23 cellular contexts compared by ENCODE assay signal in the genomic region with DNA sequence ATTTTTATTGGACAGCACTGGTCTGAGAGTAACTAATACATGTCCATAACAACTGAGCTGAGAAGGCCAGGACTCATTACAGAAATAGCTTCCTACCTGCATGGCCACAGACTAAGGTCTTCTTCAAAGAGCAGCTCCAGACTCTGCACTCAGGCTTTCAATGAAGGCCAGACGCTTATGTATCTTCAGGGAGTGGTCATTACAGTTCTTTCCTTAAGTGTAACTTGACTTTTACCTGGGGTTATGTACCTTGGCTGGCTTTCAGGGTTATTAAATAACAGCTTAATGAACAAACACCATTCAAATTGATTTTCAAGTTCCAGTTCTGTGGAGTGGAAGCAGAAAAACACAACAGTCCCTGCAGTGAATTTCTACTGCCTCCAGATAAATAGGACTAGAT. TPM values are rescaled to one million over a fixed set of nuclear protein-coding genes. Genes with fewer than 3 reads are reported as not detected.
DNase-seq lines count a peak whose midpoint lies in the region; ATAC-seq and TF ChIP-seq lines count a peak whose summit lies in the region.
"Had no signal": no experiment of that assay in that cellular context is flagged by ENCODE, and none has a peak within 500 bp of the region (broad histone marks: within the 10 kb centered on the region; RNA-seq: fewer than 3 reads in every experiment).

No MANE protein-coding gene starts in this region.

- no peaks in the 10 kb centered on the region for H3F3A ChIP-seq in SK-N-SH (replicated peaks; ENCODE audit: insufficient read depth)

- H2AFZ ChIP-seq in SK-N-SH (ENCODE audit: low read depth), result no peak overlapping the region

- H3K4me3 ChIP-seq in epithelial cell of esophagus (ENCODE audit: low read length), result no peak overlapping the region
- H3K4me3 ChIP-seq in mucosa of descending colon, result no peak overlapping the region
- no peak overlapping the region for H3K4me3 ChIP-seq in stomach
- no peak overlapping the region for H3K4me3 ChIP-seq in SK-N-SH (ENCODE audit: low read depth in 2 of 2, low read length in 1 of 2)
- no peak overlapping the region for H3K4me3 ChIP-seq in SJCRH30
- H3K4me3 ChIP-seq: SJSA1 had no signal

- ATAC-seq in mucosa of descending colon, result peak; percentile 66
- no peak for ATAC-seq in HG02642 (IDR thresholded peaks at IDR 0.05; ENCODE audit: poor library complexity, unreplicated experiment)

- DNase-seq in NCI-H1417 (lab: John Stamatoyannopoulos, UW) (peak in 2 of 3 experiments; percentile 2 to 58), NCI-H1417 treated with DMSO at 0.1 percent for 48 hours (lab: John Stamatoyannopoulos, UW) (no peak), epithelial cell of esophagus (ENCODE audit: low read depth) (peak; percentile 27), mucosa of descending colon (peak in 1 of 3 donors; percentile 14), stomach (no peak), SK-N-SH (no peak), SJCRH30 (no peak)
- DNase-seq: BE2C; CD4-positive, CD25-positive, alpha-beta regulatory T cell; COR-L47; DMS 273 treated with DMSO at 0.1 percent for 48 hours; DND-41; H9; NCI-H1436 treated with DMSO at 0.1 percent for 48 hours; NCI-H2029; NCI-H446; NCI-H526 treated with DMSO at 0.1 percent for 48 hours; OCI-M1; SW 1271 had no signal

- POLR2A ChIA-PET in SK-N-SH (lab: Yijun Ruan, JAX), result no interaction called here

- no peaks in the 10 kb centered on the region for H3K79me2 ChIP-seq in SK-N-SH (ENCODE audit: insufficient read depth)

- CTCF ChIA-PET in SK-N-SH (lab: Yijun Ruan, JAX), result no interaction called here

- H3K27me3 ChIP-seq in stomach (no peaks in the 10 kb centered on the region), SK-N-SH (ENCODE audit: insufficient read depth) (no peaks in the 10 kb centered on the region), SJCRH30 (no peaks in the 10 kb centered on the region)
- H3K27me3 ChIP-seq: BE2C, SJSA1 had no signal

- no peak for TF ChIP-seq POLR2A in stomach (IDR thresholded peaks at IDR 0.05)

- no peak for TF ChIP-seq RAD21 in SK-N-SH (IDR thresholded peaks at IDR 0.05; ENCODE audit: low read length)

- H3K9me3 ChIP-seq in mucosa of descending colon (no peaks in the 10 kb centered on the region), stomach (no peaks in the 10 kb centered on the region), SK-N-SH (no peaks in the 10 kb centered on the region), SJCRH30 (replicated peaks) (no peaks in the 10 kb centered on the region)
- H3K9me3 ChIP-seq: BE2C, SJSA1 had no signal

- H3K36me3 ChIP-seq in mucosa of descending colon (ENCODE audit: low read depth) (no peaks in the 10 kb centered on the region), stomach (no peaks in the 10 kb centered on the region), SK-N-SH (replicated peaks in 1 of 2; ENCODE audit: control insufficient read depth in 1 of 2, insufficient read depth in 2 of 2, low read length in 1 of 2) (no peaks in the 10 kb centered on the region), SJCRH30 (no peaks in the 10 kb centered on the region)
- H3K36me3 ChIP-seq: BE2C, SJSA1 had no signal

- no peak overlapping the region for H3K4me2 ChIP-seq in SK-N-SH

- TF ChIP-seq CTCF in epithelial cell of esophagus (IDR thresholded peaks at IDR 0.05; ENCODE audit: insufficient read depth, low read depth, low read length, missing control alignments), result no peak
- no peak for TF ChIP-seq CTCF in mucosa of descending colon (IDR thresholded peaks at IDR 0.05)
- TF ChIP-seq CTCF in stomach (IDR thresholded peaks at IDR 0.05), result no peak
- TF ChIP-seq CTCF in SK-N-SH (IDR thresholded peaks at IDR 0.05), result no peak

- peak overlapping the region in 3 of 5 donors; percentile 23 to 47 (median 29) for H3K27ac ChIP-seq in stomach
- no peak overlapping the region for H3K27ac ChIP-seq in SK-N-SH (ENCODE audit: low read depth in 2 of 2, low read length in 1 of 2)
- no peak overlapping the region for H3K27ac ChIP-seq in SJCRH30
- H3K27ac ChIP-seq: RWPE1, SJSA1 had no signal

- intact Hi-C loops in mucosa of descending colon (cut with DNase I, micrococcal nuclease) (no loop called here), stomach (cut with DNase I; ENCODE audit: low total_unique reads) (no loop called here)

- H3K9ac ChIP-seq in SK-N-SH, result no peak overlapping the region

- 0% methylated on average over 1 of the region's 1 CpG for WGBS in stomach, 5 donors
- 0% methylated on average over 1 of the region's 1 CpG for WGBS in SK-N-SH (ENCODE audit: low lambda C conversion rate)

- H3K4me1 ChIP-seq in mucosa of descending colon (ENCODE audit: low read depth) (no peaks in the 10 kb centered on the region), stomach (peaks cover 0 to 14% (median 7%) of the 10 kb centered on the region in 4 donors), SK-N-SH (ENCODE audit: control insufficient read depth in 1 of 2, insufficient read depth in 2 of 2, low read depth in 1 of 2, low read length in 1 of 2) (no peaks in the 10 kb centered on the region), SJCRH30 (no peaks in the 10 kb centered on the region)
- H3K4me1 ChIP-seq: BE2C had no signal

- TF ChIP-seq EP300 in stomach (IDR thresholded peaks at IDR 0.05), result no peak
- no peak for TF ChIP-seq EP300 in SK-N-SH (IDR thresholded peaks at IDR 0.05; ENCODE audit: borderline replicate concordance in 1 of 2, low read depth in 1 of 2, low read length in 1 of 2)

- H4K20me1 ChIP-seq in SK-N-SH (ENCODE audit: insufficient read depth), result no peaks in the 10 kb centered on the region

- no peaks in the 10 kb centered on the region for H3K9me2 ChIP-seq in SK-N-SH

TF ChIP-seq in SK-N-SH, 30 proteins besides CTCF, POLR2A, EP300 and RAD21:
- no peak for TF ChIP-seq ELF1 (IDR thresholded peaks at IDR 0.05)
- TF ChIP-seq GABPA (IDR thresholded peaks at IDR 0.05; ENCODE audit: low read depth), result no peak
- no peak for TF ChIP-seq JUND (IDR thresholded peaks at IDR 0.05)
TF ChIP-seq in SK-N-SH: peak in this region for 0.

RNA-seq across cellular contexts. Expression of a gene that starts 23.8 kb away (rescaled TPM):
- total RNA-seq in mucosa of descending colon (1 to 10 TPM; 2.0 to 2.7 (median 2.4) TPM), stomach (1 to 10 TPM in 4 of 5 donors, under 1 TPM in 1; 0.29 to 9.8 (median 5.8) TPM)
- polyA plus RNA-seq in stomach (1 to 10 TPM; 1.9 to 3.7 (median 2.9) TPM), SK-N-SH (2012; rRNA removed) (0.13 and 0.41 TPM in 2 replicates)
- 0.13 and 0.20 TPM in 2 replicates for polyA plus RNA-seq in SK-N-SH (2012; cell fraction: cytosol; rRNA removed)
- polyA plus RNA-seq in SK-N-SH (2012; cell fraction: nucleus; rRNA removed), result 0.65 and 0.88 TPM in 2 replicates
- not detected in 2 replicates for total RNA-seq in SJCRH30 (2014; rRNA removed; shearing (Covaris generic))
- total RNA-seq: G401 had no signal

Comparison
In these comparisons a context has a peak if more than half of its experiments do, and no peak if none do; other contexts are left out.
1. DNase-seq: peak in NCI-H1417 (2 of 3) and epithelial cell of esophagus (single experiment); none in NCI-H1417 treated with DMSO at 0.1 percent for 48 hours (single experiment), stomach (single experiment), SK-N-SH (single experiment) and SJCRH30 (0 of 2).
2. H3K27ac ChIP-seq: peak in stomach (3 of 5); none in SK-N-SH (0 of 2) and SJCRH30 (single experiment).